1 cellular context compared by ENCODE assay signal in the genomic region with DNA sequence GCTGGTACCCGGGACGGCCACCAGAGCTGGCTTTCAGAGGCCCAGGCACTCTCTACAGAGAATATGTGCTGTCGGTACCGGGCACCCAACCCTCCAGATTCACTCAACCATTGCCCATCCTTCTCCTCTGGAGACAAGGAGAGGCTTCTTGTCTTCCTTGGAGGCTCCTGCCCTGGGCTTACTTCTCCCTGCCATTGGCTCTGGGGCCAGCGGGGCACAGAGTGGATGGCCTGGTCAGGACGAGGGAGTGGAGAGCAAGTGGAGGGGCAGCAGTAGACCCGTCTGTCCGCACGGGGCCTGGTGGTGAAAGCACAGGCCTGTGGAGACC.
TF ChIP-seq lines count a peak whose summit lies in the region.

No MANE protein-coding gene starts in this region.

TF ChIP-seq in GM12878, 131 proteins besides CTCF, POLR2A, EP300 and RAD21 (continued from another document):
- no peak for TF ChIP-seq ZNF207 (IDR thresholded peaks at IDR 0.05; ENCODE audit: borderline replicate concordance)
- TF ChIP-seq, protein P1, sequence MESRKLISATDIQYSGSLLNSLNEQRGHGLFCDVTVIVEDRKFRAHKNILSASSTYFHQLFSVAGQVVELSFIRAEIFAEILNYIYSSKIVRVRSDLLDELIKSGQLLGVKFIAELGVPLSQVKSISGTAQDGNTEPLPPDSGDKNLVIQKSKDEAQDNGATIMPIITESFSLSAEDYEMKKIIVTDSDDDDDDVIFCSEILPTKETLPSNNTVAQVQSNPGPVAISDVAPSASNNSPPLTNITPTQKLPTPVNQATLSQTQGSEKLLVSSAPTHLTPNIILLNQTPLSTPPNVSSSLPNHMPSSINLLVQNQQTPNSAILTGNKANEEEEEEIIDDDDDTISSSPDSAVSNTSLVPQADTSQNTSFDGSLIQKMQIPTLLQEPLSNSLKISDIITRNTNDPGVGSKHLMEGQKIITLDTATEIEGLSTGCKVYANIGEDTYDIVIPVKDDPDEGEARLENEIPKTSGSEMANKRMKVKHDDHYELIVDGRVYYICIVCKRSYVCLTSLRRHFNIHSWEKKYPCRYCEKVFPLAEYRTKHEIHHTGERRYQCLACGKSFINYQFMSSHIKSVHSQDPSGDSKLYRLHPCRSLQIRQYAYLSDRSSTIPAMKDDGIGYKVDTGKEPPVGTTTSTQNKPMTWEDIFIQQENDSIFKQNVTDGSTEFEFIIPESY (IDR thresholded peaks at IDR 0.05) = no peak
- no peak for TF ChIP-seq MYB (IDR thresholded peaks at IDR 0.05; ENCODE audit: borderline replicate concordance, low read depth, low read length)
- TF ChIP-seq TCF3 (IDR thresholded peaks at IDR 0.05; ENCODE audit: borderline replicate concordance, insufficient read depth, low read depth, low read length) = no peak
- no peak for TF ChIP-seq SUZ12 (IDR thresholded peaks at IDR 0.05; ENCODE audit: unreplicated experiment)
